In the genomic region with DNA sequence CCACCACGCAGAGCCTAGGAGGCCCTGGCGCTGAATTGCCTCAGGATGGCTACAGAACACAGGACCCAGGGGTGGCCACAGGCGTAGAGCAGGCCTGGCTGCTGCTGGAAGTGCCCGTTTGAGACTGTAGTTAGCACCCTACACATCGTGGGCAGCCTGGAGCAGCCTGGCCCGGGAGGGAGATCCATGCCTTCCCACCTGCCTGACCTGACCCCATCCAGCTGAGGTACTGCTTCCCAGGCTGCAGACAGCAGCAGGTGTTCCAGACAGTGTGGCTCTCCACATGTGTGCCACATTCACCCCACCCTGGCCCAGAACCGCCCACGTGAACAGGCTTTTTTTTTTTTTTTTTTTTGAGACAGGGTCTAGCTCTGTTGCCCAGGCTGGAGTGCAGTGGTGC, we compare ENCODE assay signal across 17 cellular contexts. TPM values are rescaled to one million over a fixed set of nuclear protein-coding genes. Genes with fewer than 3 reads are reported as not detected.
DNase-seq lines count a peak whose midpoint lies in the region; ATAC-seq, FAIRE-seq and TF ChIP-seq lines count a peak whose summit lies in the region.
"Had no signal": no experiment of that assay in that cellular context is flagged by ENCODE, and none has a peak within 500 bp of the region (broad histone marks: within the 10 kb centered on the region; RNA-seq: fewer than 3 reads in every experiment).

No MANE protein-coding gene starts in this region.

- H2AFZ ChIP-seq in neural progenitor cell (replicated peaks) (no peak overlapping the region), osteoblast (ENCODE audit: low read length) (no peak overlapping the region)

- H4K20me1 ChIP-seq in neural progenitor cell (ENCODE audit: low read depth): peaks cover 38% of the 10 kb centered on the region
- H4K20me1 ChIP-seq in osteoblast (ENCODE audit: insufficient read depth, low read length): peaks cover 26% of the 10 kb centered on the region

- H3K4me1 ChIP-seq in kidney (ENCODE audit: control insufficient read depth in 1 of 2, insufficient read depth in 1 of 2, low read depth in 1 of 2, low read length in 2 of 2) (no peaks in the 10 kb centered on the region), neural progenitor cell (no peaks in the 10 kb centered on the region), osteoblast (ENCODE audit: insufficient read depth, low read length) (no peaks in the 10 kb centered on the region), esophagus squamous epithelium (peaks cover 0 to 5% (median 0%) of the 10 kb centered on the region in 3 donors)
- H3K4me1 ChIP-seq: A549 had no signal

- peaks cover 3% of the 10 kb centered on the region for H3F3A ChIP-seq in neural progenitor cell (ENCODE audit: low read depth)

- intact Hi-C loops in kidney (cut with DNase I) (no loop called here), sciatic nerve (cut with DNase I) (no loop called here), esophagus squamous epithelium (cut with DNase I) (no loop called here)

- FAIRE-seq in HTR-8/SVneo (lab: Jason Lieb, UNC) (peak; percentile 16), kidney (lab: Jason Lieb, UNC) (no peak)
- FAIRE-seq: A549, G401.6 had no signal

- H3K27me3 ChIP-seq in neural progenitor cell: no peaks in the 10 kb centered on the region
- no peaks in the 10 kb centered on the region for H3K27me3 ChIP-seq in osteoblast (ENCODE audit: insufficient read depth, low read length)
- no peaks in the 10 kb centered on the region for H3K27me3 ChIP-seq in esophagus squamous epithelium
- H3K27me3 ChIP-seq: BLaER1 treated with 17β-estradiol and CSF1 and Interleukin-3, amounts not matched to agents 10 nM and 100 nM had no signal

- H3K36me3 ChIP-seq in kidney (ENCODE audit: control insufficient read depth in 1 of 2, insufficient read depth in 2 of 2, low read length in 2 of 2): peaks cover 25 to 54% of the 10 kb centered on the region in 2 donors
- no peaks in the 10 kb centered on the region for H3K36me3 ChIP-seq in neural progenitor cell
- peaks cover 79% of the 10 kb centered on the region for H3K36me3 ChIP-seq in osteoblast (ENCODE audit: insufficient read depth, low read length)
- H3K36me3 ChIP-seq in esophagus squamous epithelium: peaks cover 32 to 98% (median 49%) of the 10 kb centered on the region in 3 donors

- WGBS in esophagus squamous epithelium, 2 donors: 74 to 80% methylated on average over 2 to 8 of the region's 8 CpGs

- CTCF ChIA-PET in HEK293T (lab: Yijun Ruan, JAX): interaction anchor here (0.5 to 1.4 kb wide), 7 partner anchors 13 to 232 kb away, joined by 3 to 15 read pairs (median 3); no protein-coding TSS in a partner anchor

- peaks cover 4% of the 10 kb centered on the region for H3K27me3 Mint-ChIP-seq in neural progenitor cell (ENCODE audit: insufficient read depth, low read depth)
- H3K27me3 Mint-ChIP-seq: CD4-positive, alpha-beta T cell had no signal

- H3K4me3 Mint-ChIP-seq in neural progenitor cell: no peak overlapping the region
- H3K4me3 Mint-ChIP-seq: CD4-positive, alpha-beta T cell had no signal

- H3K9ac ChIP-seq in kidney (ENCODE audit: low read length in 2 of 2) (no peak overlapping the region), neural progenitor cell (no peak overlapping the region)
- H3K9ac ChIP-seq: BLaER1 treated with 17β-estradiol and CSF1 and Interleukin-3, amounts not matched to agents 10 nM and 100 nM had no signal

- peak; percentile 30 for ATAC-seq in sciatic nerve

- no peak for DNase-seq in HTR-8/SVneo (ENCODE audit: insufficient read length, low spot score)
- peak; percentile 21 for DNase-seq in kidney
- DNase-seq in sciatic nerve (ENCODE audit: low spot score): no peak
- DNase-seq in HEK293T (ENCODE audit: extremely low spot score): no peak
- DNase-seq in neural progenitor cell (ENCODE audit: low spot score): no peak
- DNase-seq in osteoblast (ENCODE audit: insufficient read length, low spot score, missing footprints): no peak
- no peak for DNase-seq in esophagus squamous epithelium (lab: John Stamatoyannopoulos, UW)
- DNase-seq: AML-193, NCI-H2081, SIG-M5 had no signal

- TF ChIP-seq POLR2A in esophagus squamous epithelium (IDR thresholded peaks at IDR 0.05): no peak

- no peak overlapping the region for H3K27ac Mint-ChIP-seq in neural progenitor cell
- H3K27ac Mint-ChIP-seq: CD4-positive, alpha-beta T cell had no signal

- peak overlapping the region; percentile 24 for H3K27ac ChIP-seq in angular gyrus (ENCODE audit: low read depth, low read length)
- H3K27ac ChIP-seq in kidney (ENCODE audit: low read depth in 2 of 2, low read length in 2 of 2): no peak overlapping the region
- H3K27ac ChIP-seq in neural progenitor cell: no peak overlapping the region
- H3K27ac ChIP-seq in osteoblast (ENCODE audit: low read depth, low read length): no peak overlapping the region
- H3K27ac ChIP-seq in esophagus squamous epithelium: no peak overlapping the region
- H3K27ac ChIP-seq: A549; BLaER1 treated with 17β-estradiol and CSF1 and Interleukin-3, amounts not matched to agents 10 nM and 100 nM; SK-N-MC had no signal

- H3K4me2 ChIP-seq in neural progenitor cell (no peak overlapping the region), osteoblast (ENCODE audit: insufficient read depth, low read length) (no peak overlapping the region)
- H3K4me2 ChIP-seq: A549; BLaER1 treated with 17β-estradiol and CSF1 and Interleukin-3, amounts not matched to agents 10 nM and 100 nM had no signal

- H3K4me3 ChIP-seq in kidney (ENCODE audit: low read length in 2 of 2): no peak overlapping the region
- no peak overlapping the region for H3K4me3 ChIP-seq in neural progenitor cell
- H3K4me3 ChIP-seq in osteoblast (ENCODE audit: insufficient read depth, low read length): no peak overlapping the region
- no peak overlapping the region for H3K4me3 ChIP-seq in esophagus squamous epithelium
- H3K4me3 ChIP-seq: A549; BLaER1 treated with 17β-estradiol and CSF1 and Interleukin-3, amounts not matched to agents 10 nM and 100 nM; GM12878; SK-N-MC had no signal

- no peaks in the 10 kb centered on the region for H3K9me3 Mint-ChIP-seq in neural progenitor cell
- H3K9me3 Mint-ChIP-seq: CD4-positive, alpha-beta T cell had no signal

- POLR2A ChIA-PET in HEK293T (lab: Yijun Ruan, JAX): no interaction called here

- no peak for TF ChIP-seq CTCF in kidney (IDR thresholded peaks at IDR 0.05; ENCODE audit: borderline replicate concordance, extremely low read depth, insufficient read depth)
- no peak for TF ChIP-seq CTCF in neural progenitor cell (IDR thresholded peaks at IDR 0.05)
- TF ChIP-seq CTCF in osteoblast (IDR thresholded peaks at IDR 0.05; ENCODE audit: extremely low read depth, low read depth, low read length): no peak
- TF ChIP-seq CTCF in esophagus squamous epithelium (IDR thresholded peaks at IDR 0.05): no peak

- H3K4me1 Mint-ChIP-seq in neural progenitor cell: peaks cover 6% of the 10 kb centered on the region

- no peaks in the 10 kb centered on the region for H3K79me2 ChIP-seq in neural progenitor cell (ENCODE audit: low read depth)
- H3K79me2 ChIP-seq in osteoblast (ENCODE audit: insufficient read depth, low read length): peaks cover 13% of the 10 kb centered on the region

- H3K9me3 ChIP-seq in kidney (ENCODE audit: control insufficient read depth in 1 of 2, low read length in 2 of 2): no peaks in the 10 kb centered on the region
- no peaks in the 10 kb centered on the region for H3K9me3 ChIP-seq in neural progenitor cell (ENCODE audit: low read depth)
- H3K9me3 ChIP-seq in osteoblast (ENCODE audit: low read depth, low read length): no peaks in the 10 kb centered on the region
- no peaks in the 10 kb centered on the region for H3K9me3 ChIP-seq in esophagus squamous epithelium
- H3K9me3 ChIP-seq: A549; BLaER1 treated with 17β-estradiol and CSF1 and Interleukin-3, amounts not matched to agents 10 nM and 100 nM had no signal

- H3K36me3 Mint-ChIP-seq in neural progenitor cell: peaks cover 37% of the 10 kb centered on the region

TF ChIP-seq in HEK293T, 16 proteins besides CTCF, POLR2A, EP300 and RAD21:
- TF ChIP-seq CTBP1 (IDR thresholded peaks at IDR 0.05; ENCODE audit: borderline replicate concordance) (no peak), LEF1 (IDR thresholded peaks at IDR 0.05; ENCODE audit: borderline replicate concordance) (no peak), BHLHE40 (IDR thresholded peaks at IDR 0.05; ENCODE audit: borderline replicate concordance) (no peak), FOXA1 (IDR thresholded peaks at IDR 0.05) (no peak)

RNA-seq across cellular contexts. Expression of gene MAP1LC3A, which starts 20.9 kb away (rescaled TPM):
- total RNA-seq in kidney (42.5 TPM), sciatic nerve (72.1 TPM), neural progenitor cell (ENCODE audit: low replicate concordance) (5.5 and 8.5 TPM in 2 replicates), osteoblast (24.8 and 29.7 TPM in 2 replicates), esophagus squamous epithelium (10 to 100 TPM in 3 of 4 donors, 1 to 10 TPM in 1; 7.5 to 24.6 (median 19.4) TPM)
- 153 TPM for polyA plus RNA-seq in kidney (ENCODE audit: insufficient read depth, low read depth, low replicate concordance)

RNA-seq across cellular contexts. Expression of gene DYNLRB1, which starts 21.4 kb away (rescaled TPM):
- total RNA-seq in kidney: 185 TPM
- 676 TPM for polyA plus RNA-seq in kidney (ENCODE audit: insufficient read depth, low read depth, low replicate concordance)
- total RNA-seq in sciatic nerve: 247 TPM
- 73.1 and 106 TPM in 2 replicates for total RNA-seq in neural progenitor cell (ENCODE audit: low replicate concordance)
- 51.0 and 51.6 TPM in 2 replicates for total RNA-seq in osteoblast
- 100 to 1,000 TPM in 2 of 4 donors, 10 to 100 TPM in 2; 77.9 to 108 (median 97.2) TPM for total RNA-seq in esophagus squamous epithelium
